In genomic region chr19:18594824-18595373, GRCh38 we compare ENCODE assay signal across 2 cellular contexts.
TF ChIP-seq lines count a peak whose summit lies in the region.

No MANE protein-coding gene starts in this region.

TF ChIP-seq in GM23338, 12 proteins besides CTCF, POLR2A, EP300 and RAD21:
- TF ChIP-seq CREB1 (CRISPR knock-in tag; IDR thresholded peaks at IDR 0.05; ENCODE audit: low read depth) (no peak), REST (IDR thresholded peaks at IDR 0.05; ENCODE audit: unreplicated experiment) (no peak), NANOG (IDR thresholded peaks at IDR 0.05; ENCODE audit: borderline replicate concordance) (no peak), STAT1 (IDR thresholded peaks at IDR 0.05; ENCODE audit: unreplicated experiment) (no peak), ZNF331 (CRISPR knock-in tag; IDR thresholded peaks at IDR 0.05; ENCODE audit: low read depth) (no peak), JUNB (IDR thresholded peaks at IDR 0.05; ENCODE audit: unreplicated experiment) (no peak), EZH2phosphoT487 (IDR thresholded peaks at IDR 0.05; ENCODE audit: unreplicated experiment) (no peak), ETS1 (IDR thresholded peaks at IDR 0.05) (no peak), ZNF114 (CRISPR knock-in tag; IDR thresholded peaks at IDR 0.05) (no peak), POLR2AphosphoS5 (IDR thresholded peaks at IDR 0.05; ENCODE audit: low read depth) (no peak), ZNF462 (CRISPR knock-in tag; IDR thresholded peaks at IDR 0.05) (no peak), EZH2 (IDR thresholded peaks at IDR 0.05; ENCODE audit: low read depth, unreplicated experiment) (no peak)

TF ChIP-seq in K562, 482 proteins besides CTCF, POLR2A, EP300 and RAD21:
- TF ChIP-seq USF1 (CRISPR knock-in tag; IDR thresholded peaks at IDR 0.05), result 0 out of 2 replicates have a peak, but pooled peaks have one; percentile 20
- no peak; the same call in 1 of the 2 replicates for TF ChIP-seq DPF2 (IDR thresholded peaks at IDR 0.05)
- TF ChIP-seq ZNF174 (CRISPR knock-in tag; IDR thresholded peaks at IDR 0.05), result no peak
- TF ChIP-seq SMARCE1 (IDR thresholded peaks at IDR 0.05), result peak; percentile 3; the same call in 1 of the 2 replicates
- TF ChIP-seq PKNOX1 (IDR thresholded peaks at IDR 0.05), result peak; percentile 23; the same call in 1 of the 2 replicates
- no peak for TF ChIP-seq ZNF253 (CRISPR knock-in tag; conservative IDR thresholded peaks at IDR 0.05)
- TF ChIP-seq, protein P1, sequence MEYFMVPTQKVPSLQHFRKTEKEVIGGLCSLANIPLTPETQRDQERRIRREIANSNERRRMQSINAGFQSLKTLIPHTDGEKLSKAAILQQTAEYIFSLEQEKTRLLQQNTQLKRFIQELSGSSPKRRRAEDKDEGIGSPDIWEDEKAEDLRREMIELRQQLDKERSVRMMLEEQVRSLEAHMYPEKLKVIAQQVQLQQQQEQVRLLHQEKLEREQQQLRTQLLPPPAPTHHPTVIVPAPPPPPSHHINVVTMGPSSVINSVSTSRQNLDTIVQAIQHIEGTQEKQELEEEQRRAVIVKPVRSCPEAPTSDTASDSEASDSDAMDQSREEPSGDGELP (CRISPR knock-in tag; IDR thresholded peaks at IDR 0.05; ENCODE audit: borderline replicate concordance), result 0 out of 2 replicates have a peak, but pooled peaks have one; percentile 1
- peak; percentile 35 for TF ChIP-seq ARHGAP35 (IDR thresholded peaks at IDR 0.05; ENCODE audit: partially characterized antibody)
- 0 out of 2 replicates have a peak, but pooled peaks have one; percentile 25 for TF ChIP-seq POLR2G (IDR thresholded peaks at IDR 0.05; ENCODE audit: low read depth, low read length)
- no peak for TF ChIP-seq SMARCB1 (IDR thresholded peaks at IDR 0.05; ENCODE audit: insufficient read length, low read depth)
- TF ChIP-seq ZBTB7A (IDR thresholded peaks at IDR 0.05; ENCODE audit: borderline replicate concordance, control insufficient read depth, low read depth, low read length), result peak; percentile 23; the same call in 1 of the 2 replicates
- TF ChIP-seq CBFA2T3 (IDR thresholded peaks at IDR 0.05), result 0 out of 2 replicates have a peak, but pooled peaks have one; percentile 1
- TF ChIP-seq ZBTB40 (IDR thresholded peaks at IDR 0.05), result no peak
- TF ChIP-seq ZBTB40 (CRISPR knock-in tag; IDR thresholded peaks at IDR 0.05), result no peak
